In genomic region chr2:237456200-237456731, GRCh38 we compare ENCODE assay signal across 13 cellular contexts. TPM values are rescaled to one million over a fixed set of nuclear protein-coding genes. Genes with fewer than 3 reads are reported as not detected.
DNase-seq lines count a peak whose midpoint lies in the region; ATAC-seq and TF ChIP-seq lines count a peak whose summit lies in the region.
"Had no signal": no experiment of that assay in that cellular context is flagged by ENCODE, and none has a peak within 500 bp of the region (broad histone marks: within the 10 kb centered on the region; RNA-seq: fewer than 3 reads in every experiment).

No MANE protein-coding gene starts in this region.

- POLR2A ChIA-PET in CD8-positive, alpha-beta T cell (lab: Charles Lee): no interaction called here

- H3K4me1 ChIP-seq in rectal smooth muscle tissue (ENCODE audit: control insufficient read depth, insufficient read depth, low read length): peaks cover 5% of the 10 kb centered on the region
- no peaks in the 10 kb centered on the region for H3K4me1 ChIP-seq in CD8-positive, alpha-beta T cell (ENCODE audit: insufficient read depth, low read length)
- H3K4me1 ChIP-seq: adrenal gland, prostate gland had no signal

- no peak overlapping the region for H3K9ac ChIP-seq in rectal smooth muscle tissue (ENCODE audit: low read length)

- TF ChIP-seq CTCF in CD8-positive, alpha-beta T cell (IDR thresholded peaks at IDR 0.05): no peak

- H3K4me3 ChIP-seq in rectal smooth muscle tissue (ENCODE audit: low read length): no peak overlapping the region
- H3K4me3 ChIP-seq in CD8-positive, alpha-beta T cell (ENCODE audit: low read depth, low read length): no peak overlapping the region
- H3K4me3 ChIP-seq: adrenal gland, prostate gland had no signal

- intact Hi-C loops in CD8-positive, alpha-beta T cell (cut with DNase I, micrococcal nuclease): no loop called here

- H3K36me3 ChIP-seq in rectal smooth muscle tissue (ENCODE audit: control insufficient read depth, insufficient read depth, low read length): no peaks in the 10 kb centered on the region
- no peaks in the 10 kb centered on the region for H3K36me3 ChIP-seq in CD8-positive, alpha-beta T cell (ENCODE audit: insufficient read depth, low read length)
- H3K36me3 ChIP-seq: adrenal gland, prostate gland had no signal

- H3K27ac Mint-ChIP-seq in CD8-positive, alpha-beta T cell: no peak overlapping the region

- no peaks in the 10 kb centered on the region for H3K9me3 Mint-ChIP-seq in CD8-positive, alpha-beta T cell

- H3K36me3 Mint-ChIP-seq in CD8-positive, alpha-beta T cell: no peaks in the 10 kb centered on the region

- ATAC-seq in CD8-positive, alpha-beta T cell: no peak
- ATAC-seq in HG03139 (IDR thresholded peaks at IDR 0.05; ENCODE audit: unreplicated experiment) (no peak), GM18907 (IDR thresholded peaks at IDR 0.05; ENCODE audit: unreplicated experiment) (no peak)

- H3K9me3 ChIP-seq in CD8-positive, alpha-beta T cell (ENCODE audit: low read length): no peaks in the 10 kb centered on the region
- H3K9me3 ChIP-seq: adrenal gland, prostate gland had no signal

- DNase-seq in Daoy (ENCODE audit: low read depth): peak; percentile 96
- DNase-seq in NOMO-1 treated with DMSO at 0.1 percent for 48 hours (lab: John Stamatoyannopoulos, UW; ENCODE audit: unreplicated experiment): peak; percentile 46
- peak; percentile 90 for DNase-seq in fibroblast of peridontal ligament (ENCODE audit: extremely low read depth)
- no peak for DNase-seq in CD8-positive, alpha-beta T cell
- DNase-seq in Ammon's horn (ENCODE audit: low spot score): no peak
- DNase-seq: activated CD4-positive, alpha-beta T cell treated with anti-CD3 and anti-CD28 coated beads, Interleukin-2, amount 50 U/mL, for 1 hour; adrenal gland; NCI-H510A; stimulated activated naive CD4-positive, alpha-beta T cell had no signal

- CTCF ChIA-PET in CD8-positive, alpha-beta T cell (lab: Charles Lee): interaction anchor here (0.9 to 3.7 kb wide), 2 partner anchors 15 to 35 kb away, joined by 3 to 14 read pairs; no protein-coding TSS in a partner anchor

- H3K27me3 Mint-ChIP-seq in CD8-positive, alpha-beta T cell (ENCODE audit: low read depth): no peaks in the 10 kb centered on the region

- no peak overlapping the region for H3K4me3 Mint-ChIP-seq in CD8-positive, alpha-beta T cell

- H3K27ac ChIP-seq in rectal smooth muscle tissue (ENCODE audit: low read depth, low read length): peak overlapping the region; percentile 12
- H3K27ac ChIP-seq in CD8-positive, alpha-beta T cell (ENCODE audit: low read depth, low read length): no peak overlapping the region
- H3K27ac ChIP-seq: adrenal gland had no signal

- H3K4me1 Mint-ChIP-seq in CD8-positive, alpha-beta T cell (ENCODE audit: low read depth): peaks cover 10% of the 10 kb centered on the region

- H3K27me3 ChIP-seq in rectal smooth muscle tissue (ENCODE audit: control insufficient read depth, insufficient read depth, low read length): no peaks in the 10 kb centered on the region
- no peaks in the 10 kb centered on the region for H3K27me3 ChIP-seq in CD8-positive, alpha-beta T cell (ENCODE audit: insufficient read depth, low read length)
- H3K27me3 ChIP-seq: adrenal gland had no signal

RNA-seq across cellular contexts. Expression of gene MLPH, which starts 30.8 kb away (rescaled TPM):
- 53.1 and 58.8 TPM in 2 replicates for total RNA-seq in Daoy (2014; rRNA removed; shearing (Covaris generic))
- not detected for total RNA-seq in CD8-positive, alpha-beta T cell

RNA-seq across cellular contexts. Expression of gene COL6A3, which starts 42.3 kb away (rescaled TPM):
- total RNA-seq in Daoy (2014; rRNA removed; shearing (Covaris generic)): 268 and 296 TPM in 2 replicates
- total RNA-seq in CD8-positive, alpha-beta T cell: 1 to 10 TPM; 1.7 TPM

Comparison
In these comparisons a context has a peak if more than half of its experiments do, and no peak if none do; other contexts are left out.
1. DNase-seq: peak in Daoy (single experiment), NOMO-1 treated with DMSO at 0.1 percent for 48 hours (single experiment) and fibroblast of peridontal ligament (single experiment); none in CD8-positive, alpha-beta T cell (0 of 7) and Ammon's horn (single experiment).
2. RNA of gene MLPH, which starts 30.8 kb away (total RNA-seq): 53.1 to 58.8 TPM in Daoy; not detected in CD8-positive, alpha-beta T cell; every median in the first group is over 10 times any median in the second.
3. RNA of gene COL6A3, which starts 42.3 kb away (total RNA-seq): 268 to 296 TPM in Daoy; 1.7 TPM in CD8-positive, alpha-beta T cell; every median in the first group is over 10 times any median in the second.